ENCODE assay signal across 14 cellular contexts in genomic region chr16:59385953-59386352, GRCh38.
DNase-seq lines count a peak whose midpoint lies in the region; ATAC-seq and TF ChIP-seq lines count a peak whose summit lies in the region.
"Had no signal": no experiment of that assay in that cellular context is flagged by ENCODE, and none has a peak within 500 bp of the region (broad histone marks: within the 10 kb centered on the region; RNA-seq: fewer than 3 reads in every experiment).

No MANE protein-coding gene starts in this region.

- ATAC-seq in GM21381 (IDR thresholded peaks at IDR 0.05; ENCODE audit: unreplicated experiment) (no peak), WTC11 (no peak; the same call in 1 of the 2 replicates)
- ATAC-seq: activated T-cell treated with anti-CD3 and anti-CD28 coated beads, Interleukin-2, amount 50 U/mL, for 72 hours; CD8-positive, alpha-beta T cell; T-cell had no signal

- H3K27me3 Mint-ChIP-seq in WTC11 (ENCODE audit: low read depth): no peaks in the 10 kb centered on the region; the same call in 1 of the 2 replicates
- H3K27me3 Mint-ChIP-seq: naive B cell, T-cell had no signal

- no peaks in the 10 kb centered on the region for H3K9me3 Mint-ChIP-seq in WTC11
- H3K9me3 Mint-ChIP-seq: CD8-positive, alpha-beta T cell had no signal

- H3K27ac Mint-ChIP-seq in WTC11: no peak overlapping the region
- H3K27ac Mint-ChIP-seq: activated T-cell treated with anti-CD3 and anti-CD28 coated beads, Interleukin-2, amount 50 U/mL, for 72 hours; CD8-positive, alpha-beta T cell; naive B cell; T-cell had no signal

- H3K36me3 Mint-ChIP-seq in WTC11: no peaks in the 10 kb centered on the region
- H3K36me3 Mint-ChIP-seq: CD8-positive, alpha-beta T cell; naive B cell; T-cell had no signal

- DNase-seq in GM04503 (ENCODE audit: low read depth): peak; percentile 74
- DNase-seq in T1000 (lab: John Stamatoyannopoulos, UW): peak; percentile 13
- DNase-seq in fibroblast of the conjunctiva (ENCODE audit: low read depth): peak; percentile 3
- DNase-seq in retinal pigment epithelial cell (ENCODE audit: low read depth): peak; percentile 87
- DNase-seq in GM19238 (ENCODE audit: insufficient read length, low spot score): no peak
- DNase-seq in NCI-H524 treated with DMSO at 0.1 percent for 48 hours (lab: John Stamatoyannopoulos, UW): no peak
- DNase-seq in WTC11 (ENCODE audit: low spot score): no peak
- DNase-seq: activated CD4-positive, CD25-positive, alpha-beta regulatory T cell treated with anti-CD3 and anti-CD28 coated beads, Interleukin-2, amount 50 U/mL, for 72 hours; activated T-cell treated with anti-CD3 and anti-CD28 coated beads, Interleukin-2, amount 50 U/mL, for 72 hours; CD8-positive, alpha-beta T cell; naive B cell; small intestine; T-cell had no signal

- POLR2A ChIA-PET in WTC11 (lab: Charles Lee): no interaction called here

- CTCF ChIA-PET in WTC11 (lab: Charles Lee): no interaction called here

- no peak overlapping the region for H3K4me3 ChIP-seq in retinal pigment epithelial cell (ENCODE audit: low read length)

- peaks cover 26% of the 10 kb centered on the region for H3K4me1 Mint-ChIP-seq in WTC11
- H3K4me1 Mint-ChIP-seq: naive B cell had no signal

- TF ChIP-seq CTCF in retinal pigment epithelial cell (conservative IDR thresholded peaks at IDR 0.05; ENCODE audit: low read depth, low read length): no peak
- TF ChIP-seq CTCF in WTC11 (IDR thresholded peaks at IDR 0.05): no peak

- H3K4me3 Mint-ChIP-seq in WTC11: no peak overlapping the region
- H3K4me3 Mint-ChIP-seq: activated T-cell treated with anti-CD3 and anti-CD28 coated beads, Interleukin-2, amount 50 U/mL, for 72 hours; CD8-positive, alpha-beta T cell; naive B cell; T-cell had no signal

TF ChIP-seq in WTC11, 78 proteins besides CTCF, POLR2A, EP300 and RAD21:
- no peak for TF ChIP-seq MLX (CRISPR knock-in tag; IDR thresholded peaks at IDR 0.05)
- TF ChIP-seq PRRX2 (CRISPR knock-in tag; IDR thresholded peaks at IDR 0.05): no peak
- TF ChIP-seq RELA (CRISPR knock-in tag; IDR thresholded peaks at IDR 0.05; ENCODE audit: borderline replicate concordance): no peak
- TF ChIP-seq ELF4 (CRISPR knock-in tag; IDR thresholded peaks at IDR 0.05; ENCODE audit: low read depth): no peak
- no peak for TF ChIP-seq ZNF138 (CRISPR knock-in tag; conservative IDR thresholded peaks at IDR 0.05)
- no peak for TF ChIP-seq PREB (CRISPR knock-in tag; IDR thresholded peaks at IDR 0.05; ENCODE audit: borderline replicate concordance)
- TF ChIP-seq AFF4 (CRISPR knock-in tag; IDR thresholded peaks at IDR 0.05; ENCODE audit: borderline replicate concordance): no peak
- no peak for TF ChIP-seq ESRRA (CRISPR knock-in tag; IDR thresholded peaks at IDR 0.05; ENCODE audit: borderline replicate concordance)
- no peak for TF ChIP-seq SMAD4 (CRISPR knock-in tag; IDR thresholded peaks at IDR 0.05)
- no peak for TF ChIP-seq CREM (CRISPR knock-in tag; IDR thresholded peaks at IDR 0.05)
- no peak for TF ChIP-seq ZNF281 (CRISPR knock-in tag; IDR thresholded peaks at IDR 0.05)
- TF ChIP-seq FOXK1 (CRISPR knock-in tag; IDR thresholded peaks at IDR 0.05): no peak

Comparison
In these comparisons a context has a peak if more than half of its experiments do, and no peak if none do; other contexts are left out.
1. DNase-seq: peak in GM04503 (single experiment), T1000 (single experiment), fibroblast of the conjunctiva (single experiment) and retinal pigment epithelial cell (single experiment); none in GM19238 (single experiment), NCI-H524 treated with DMSO at 0.1 percent for 48 hours (single experiment) and WTC11 (single experiment).